ENCODE assay signal across 8 cellular contexts in genomic region chr6:90411292-90411781, GRCh38.
DNase-seq lines count a peak whose midpoint lies in the region; ATAC-seq, FAIRE-seq and TF ChIP-seq lines count a peak whose summit lies in the region.

No MANE protein-coding gene starts in this region.

- H3K27me3 ChIP-seq in upper lobe of right lung: no peaks in the 10 kb centered on the region

- H3K9me3 ChIP-seq in upper lobe of right lung: no peaks in the 10 kb centered on the region

- no peaks in the 10 kb centered on the region for H3K4me1 ChIP-seq in upper lobe of right lung

- H3K4me3 ChIP-seq in upper lobe of right lung: no peak overlapping the region

- DNase-seq in H54 (ENCODE audit: insufficient read length, low spot score) (peak; percentile 6), NCI-H226 (peak; percentile 98), upper lobe of right lung (no peak), NCI-H2029 treated with DMSO at 0.1 percent for 48 hours (lab: John Stamatoyannopoulos, UW) (no peak), left ventricle myocardium superior (no peak)
- peak; percentile 51 for DNase-seq in activated naive CD4-positive, alpha-beta T cell treated with anti-CD3 and anti-CD28 coated beads, Interleukin-2, amount 50 U/mL, for 16 hours
- DNase-seq in stimulated activated CD4-positive, alpha-beta T cell treated with anti-CD3 and anti-CD28 coated beads, TNF-alpha, amount 100 ng/mL, for 1 hour (ENCODE audit: low read depth in 3 of 3, low spot score in 1 of 3): peak in 2 of 3 donors; percentile 29 to 46

- H3K36me3 ChIP-seq in upper lobe of right lung: no peaks in the 10 kb centered on the region

- intact Hi-C loops in upper lobe of right lung (cut with DNase I) (no loop called here), left ventricle myocardium superior (cut with micrococcal nuclease) (no loop called here)

- no peak for TF ChIP-seq POLR2A in H54 (IDR thresholded peaks at IDR 0.05; ENCODE audit: low read depth, low read length)

- H3K27ac ChIP-seq in upper lobe of right lung: no peak overlapping the region

- no peak for FAIRE-seq in H54 (lab: Jason Lieb, UNC)

- TF ChIP-seq CTCF in upper lobe of right lung (IDR thresholded peaks at IDR 0.05): no peak

- ATAC-seq in GM18498 (IDR thresholded peaks at IDR 0.05; ENCODE audit: unreplicated experiment) (peak; percentile 96), upper lobe of right lung (no peak), left ventricle myocardium superior (no peak)

Comparison
In these comparisons a context has a peak if more than half of its experiments do, and no peak if none do; other contexts are left out.
1. DNase-seq: peak in H54 (single experiment), NCI-H226 (single experiment), activated naive CD4-positive, alpha-beta T cell treated with anti-CD3 and anti-CD28 coated beads, Interleukin-2, amount 50 U/mL, for 16 hours (single experiment) and stimulated activated CD4-positive, alpha-beta T cell treated with anti-CD3 and anti-CD28 coated beads, TNF-alpha, amount 100 ng/mL, for 1 hour (2 of 3); none in upper lobe of right lung (single experiment), NCI-H2029 treated with DMSO at 0.1 percent for 48 hours (single experiment) and left ventricle myocardium superior (single experiment).